In the genomic region with DNA sequence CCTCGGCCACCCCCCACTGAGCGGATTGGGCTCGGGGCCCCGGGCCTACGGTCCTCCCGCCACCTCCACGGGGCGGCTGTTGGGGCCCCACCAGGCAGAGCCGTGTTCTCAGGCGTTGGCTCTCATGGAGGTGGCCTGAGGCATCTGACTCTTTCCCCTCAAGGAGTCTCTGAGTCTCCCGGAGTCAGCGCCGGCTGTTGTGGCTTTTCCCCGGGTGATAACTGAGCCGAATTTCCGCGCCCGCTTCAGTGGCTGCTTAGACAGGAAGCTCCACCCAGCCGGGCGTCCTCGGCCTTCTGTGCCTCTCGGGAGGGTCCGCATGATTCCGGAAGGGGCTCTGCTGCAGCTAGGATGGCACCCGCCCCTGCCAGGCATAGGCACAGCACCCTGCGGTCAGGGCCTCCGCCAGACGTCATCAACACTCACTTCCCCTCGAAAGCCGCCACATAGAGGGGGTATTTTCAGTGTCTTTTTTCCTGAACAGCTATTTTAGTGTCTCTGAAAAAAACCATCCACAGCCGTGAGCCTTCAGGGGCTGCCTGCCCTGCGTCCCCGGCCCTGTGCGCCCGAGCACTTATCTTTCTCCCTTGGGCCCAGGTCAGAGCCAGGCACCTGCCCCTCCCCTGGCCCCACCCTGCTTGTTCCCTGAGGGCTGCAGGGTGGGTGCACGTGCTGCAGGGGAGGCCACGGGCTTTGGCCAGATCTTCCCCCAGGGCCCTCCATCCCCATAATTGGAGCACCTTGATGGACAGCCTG, we compare ENCODE assay signal across 2 cellular contexts.
TF ChIP-seq lines count a peak whose summit lies in the region.

No MANE protein-coding gene starts in this region.

TF ChIP-seq in liver, 16 proteins besides CTCF, POLR2A, EP300 and RAD21 (continued from another document):
- TF ChIP-seq, protein P1, sequence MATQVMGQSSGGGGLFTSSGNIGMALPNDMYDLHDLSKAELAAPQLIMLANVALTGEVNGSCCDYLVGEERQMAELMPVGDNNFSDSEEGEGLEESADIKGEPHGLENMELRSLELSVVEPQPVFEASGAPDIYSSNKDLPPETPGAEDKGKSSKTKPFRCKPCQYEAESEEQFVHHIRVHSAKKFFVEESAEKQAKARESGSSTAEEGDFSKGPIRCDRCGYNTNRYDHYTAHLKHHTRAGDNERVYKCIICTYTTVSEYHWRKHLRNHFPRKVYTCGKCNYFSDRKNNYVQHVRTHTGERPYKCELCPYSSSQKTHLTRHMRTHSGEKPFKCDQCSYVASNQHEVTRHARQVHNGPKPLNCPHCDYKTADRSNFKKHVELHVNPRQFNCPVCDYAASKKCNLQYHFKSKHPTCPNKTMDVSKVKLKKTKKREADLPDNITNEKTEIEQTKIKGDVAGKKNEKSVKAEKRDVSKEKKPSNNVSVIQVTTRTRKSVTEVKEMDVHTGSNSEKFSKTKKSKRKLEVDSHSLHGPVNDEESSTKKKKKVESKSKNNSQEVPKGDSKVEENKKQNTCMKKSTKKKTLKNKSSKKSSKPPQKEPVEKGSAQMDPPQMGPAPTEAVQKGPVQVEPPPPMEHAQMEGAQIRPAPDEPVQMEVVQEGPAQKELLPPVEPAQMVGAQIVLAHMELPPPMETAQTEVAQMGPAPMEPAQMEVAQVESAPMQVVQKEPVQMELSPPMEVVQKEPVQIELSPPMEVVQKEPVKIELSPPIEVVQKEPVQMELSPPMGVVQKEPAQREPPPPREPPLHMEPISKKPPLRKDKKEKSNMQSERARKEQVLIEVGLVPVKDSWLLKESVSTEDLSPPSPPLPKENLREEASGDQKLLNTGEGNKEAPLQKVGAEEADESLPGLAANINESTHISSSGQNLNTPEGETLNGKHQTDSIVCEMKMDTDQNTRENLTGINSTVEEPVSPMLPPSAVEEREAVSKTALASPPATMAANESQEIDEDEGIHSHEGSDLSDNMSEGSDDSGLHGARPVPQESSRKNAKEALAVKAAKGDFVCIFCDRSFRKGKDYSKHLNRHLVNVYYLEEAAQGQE (IDR thresholded peaks at IDR 0.05): no peak
- TF ChIP-seq EGR1 (IDR thresholded peaks at IDR 0.05; ENCODE audit: low read depth in 2 of 2): no peak

TF ChIP-seq in HepG2, 621 proteins besides CTCF, POLR2A, EP300 and RAD21 (continued from another document):
- TF ChIP-seq, protein P2, sequence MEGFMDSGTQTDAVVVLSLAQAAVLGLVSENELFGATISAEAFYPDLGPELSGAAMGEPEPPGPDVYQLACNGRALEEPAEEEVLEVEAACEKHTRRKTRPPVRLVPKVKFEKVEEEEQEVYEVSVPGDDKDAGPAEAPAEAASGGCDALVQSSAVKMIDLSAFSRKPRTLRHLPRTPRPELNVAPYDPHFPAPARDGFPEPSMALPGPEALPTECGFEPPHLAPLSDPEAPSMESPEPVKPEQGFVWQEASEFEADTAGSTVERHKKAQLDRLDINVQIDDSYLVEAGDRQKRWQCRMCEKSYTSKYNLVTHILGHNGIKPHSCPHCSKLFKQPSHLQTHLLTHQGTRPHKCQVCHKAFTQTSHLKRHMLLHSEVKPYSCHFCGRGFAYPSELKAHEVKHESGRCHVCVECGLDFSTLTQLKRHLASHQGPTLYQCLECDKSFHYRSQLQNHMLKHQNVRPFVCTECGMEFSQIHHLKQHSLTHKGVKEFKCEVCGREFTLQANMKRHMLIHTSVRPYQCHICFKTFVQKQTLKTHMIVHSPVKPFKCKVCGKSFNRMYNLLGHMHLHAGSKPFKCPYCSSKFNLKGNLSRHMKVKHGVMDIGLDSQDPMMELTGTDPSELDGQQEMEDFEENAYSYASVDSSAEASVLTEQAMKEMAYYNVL (CRISPR knock-in tag; IDR thresholded peaks at IDR 0.05; ENCODE audit: borderline replicate concordance): no peak
- TF ChIP-seq, protein P3, sequence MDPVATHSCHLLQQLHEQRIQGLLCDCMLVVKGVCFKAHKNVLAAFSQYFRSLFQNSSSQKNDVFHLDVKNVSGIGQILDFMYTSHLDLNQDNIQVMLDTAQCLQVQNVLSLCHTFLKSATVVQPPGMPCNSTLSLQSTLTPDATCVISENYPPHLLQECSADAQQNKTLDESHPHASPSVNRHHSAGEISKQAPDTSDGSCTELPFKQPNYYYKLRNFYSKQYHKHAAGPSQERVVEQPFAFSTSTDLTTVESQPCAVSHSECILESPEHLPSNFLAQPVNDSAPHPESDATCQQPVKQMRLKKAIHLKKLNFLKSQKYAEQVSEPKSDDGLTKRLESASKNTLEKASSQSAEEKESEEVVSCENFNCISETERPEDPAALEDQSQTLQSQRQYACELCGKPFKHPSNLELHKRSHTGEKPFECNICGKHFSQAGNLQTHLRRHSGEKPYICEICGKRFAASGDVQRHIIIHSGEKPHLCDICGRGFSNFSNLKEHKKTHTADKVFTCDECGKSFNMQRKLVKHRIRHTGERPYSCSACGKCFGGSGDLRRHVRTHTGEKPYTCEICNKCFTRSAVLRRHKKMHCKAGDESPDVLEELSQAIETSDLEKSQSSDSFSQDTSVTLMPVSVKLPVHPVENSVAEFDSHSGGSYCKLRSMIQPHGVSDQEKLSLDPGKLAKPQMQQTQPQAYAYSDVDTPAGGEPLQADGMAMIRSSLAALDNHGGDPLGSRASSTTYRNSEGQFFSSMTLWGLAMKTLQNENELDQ (CRISPR knock-in tag; IDR thresholded peaks at IDR 0.05; ENCODE audit: borderline replicate concordance): no peak
- TF ChIP-seq, protein P4, sequence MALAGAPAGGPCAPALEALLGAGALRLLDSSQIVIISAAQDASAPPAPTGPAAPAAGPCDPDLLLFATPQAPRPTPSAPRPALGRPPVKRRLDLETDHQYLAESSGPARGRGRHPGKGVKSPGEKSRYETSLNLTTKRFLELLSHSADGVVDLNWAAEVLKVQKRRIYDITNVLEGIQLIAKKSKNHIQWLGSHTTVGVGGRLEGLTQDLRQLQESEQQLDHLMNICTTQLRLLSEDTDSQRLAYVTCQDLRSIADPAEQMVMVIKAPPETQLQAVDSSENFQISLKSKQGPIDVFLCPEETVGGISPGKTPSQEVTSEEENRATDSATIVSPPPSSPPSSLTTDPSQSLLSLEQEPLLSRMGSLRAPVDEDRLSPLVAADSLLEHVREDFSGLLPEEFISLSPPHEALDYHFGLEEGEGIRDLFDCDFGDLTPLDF (CRISPR knock-in tag; IDR thresholded peaks at IDR 0.05): no peak
- TF ChIP-seq STAT5B (CRISPR knock-in tag; IDR thresholded peaks at IDR 0.05): no peak
- TF ChIP-seq ZNF563 (CRISPR knock-in tag; IDR thresholded peaks at IDR 0.05): no peak
- no peak for TF ChIP-seq TBX2 (CRISPR knock-in tag; IDR thresholded peaks at IDR 0.05; ENCODE audit: borderline replicate concordance)
- TF ChIP-seq, protein P1 (IDR thresholded peaks at IDR 0.05; ENCODE audit: borderline replicate concordance in 1 of 2, low read depth in 1 of 2, low read length in 2 of 2): no peak
